17 cellular contexts compared by ENCODE assay signal in the genomic region with DNA sequence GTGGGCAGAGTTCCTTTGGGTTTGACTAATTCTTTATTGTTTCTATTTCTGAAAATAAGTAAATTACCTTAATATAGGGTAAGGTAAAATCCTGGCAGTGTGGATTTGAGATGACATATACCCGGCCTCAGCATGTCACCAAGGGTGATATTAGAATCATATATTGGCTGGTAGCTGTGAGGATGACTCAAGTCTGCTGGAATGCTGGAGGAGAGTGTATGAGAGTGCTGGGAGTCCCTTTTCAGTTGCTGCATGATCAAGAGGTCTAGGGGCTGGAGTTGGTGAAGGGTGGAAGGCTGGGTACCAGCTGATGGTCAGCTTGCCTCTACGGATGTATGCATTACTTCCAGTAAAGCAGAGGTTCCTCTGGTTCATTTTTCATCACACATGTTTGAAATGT. TPM values are rescaled to one million over a fixed set of nuclear protein-coding genes. Genes with fewer than 3 reads are reported as not detected.
DNase-seq lines count a peak whose midpoint lies in the region; ATAC-seq, FAIRE-seq and TF ChIP-seq lines count a peak whose summit lies in the region.
"Had no signal": no experiment of that assay in that cellular context is flagged by ENCODE, and none has a peak within 500 bp of the region (broad histone marks: within the 10 kb centered on the region; RNA-seq: fewer than 3 reads in every experiment).

No MANE protein-coding gene starts in this region.

- no TSS peak for BruUV-seq in PC-3 (replicated peaks; lab: Mats Ljungman, UMichigan)

- no peaks in the 10 kb centered on the region for H3K79me1 ChIP-seq in H9 (ENCODE audit: insufficient read depth, low read depth, low read length, poor library complexity, severe bottlenecking)

- H3K9me3 Mint-ChIP-seq in H9 (no peaks in the 10 kb centered on the region), astrocyte (ENCODE audit: unreplicated experiment) (no peaks in the 10 kb centered on the region)
- H3K9me3 Mint-ChIP-seq: activated CD4-positive, alpha-beta T cell treated with anti-CD3 and anti-CD28 coated beads, Interleukin-2, amount 10 ng/mL, durations not matched to agents 7 days and 5 days had no signal

- intact Hi-C loops in right cardiac atrium (cut with DNase I) (no loop called here), vagina (cut with DNase I) (no loop called here), PC-3 (cut with micrococcal nuclease) (no loop called here)

- DNase-seq in AG08396 (ENCODE audit: low spot score) (peak; percentile 26), H9 (no peak), astrocyte (ENCODE audit: low read depth) (peak; percentile 38), right cardiac atrium (no peak), NCI-H526 (lab: John Stamatoyannopoulos, UW) (no peak), SKM-1 treated with dmso at 0.1 percent for 144 hours (lab: John Stamatoyannopoulos, UW; ENCODE audit: unreplicated experiment) (no peak), vagina (ENCODE audit: extremely low spot score in 2 of 2) (no peak), PC-3 (no peak)
- DNase-seq: activated CD4-positive, alpha-beta T cell treated with anti-CD3 and anti-CD28 coated beads, Interleukin-2, amount 10 ng/mL, durations not matched to agents 7 days and 5 days; activated naive CD4-positive, alpha-beta T cell; Caco-2; lower lobe of right lung; NCI-H1105 treated with DMSO at 0.1 percent for 48 hours; NCI-H526 treated with DMSO at 0.1 percent for 48 hours; upper lobe of left lung had no signal

- H2AFZ ChIP-seq in H9 (ENCODE audit: low read length) (no peak overlapping the region), astrocyte (ENCODE audit: low read depth, low read length) (no peak overlapping the region), PC-3 (ENCODE audit: low read length) (no peak overlapping the region)

- H3K4me1 ChIP-seq in H9 (ENCODE audit: insufficient read depth, low read length) = no peaks in the 10 kb centered on the region; the same call in 1 of the 2 replicates
- peaks cover 12% of the 10 kb centered on the region for H3K4me1 ChIP-seq in astrocyte (ENCODE audit: insufficient read depth, low read length)
- no peaks in the 10 kb centered on the region for H3K4me1 ChIP-seq in right cardiac atrium (ENCODE audit: control insufficient read depth, insufficient read depth, low read length)
- no peaks in the 10 kb centered on the region for H3K4me1 ChIP-seq in vagina
- H3K4me1 ChIP-seq in PC-3 (ENCODE audit: insufficient read depth, low read length) = no peaks in the 10 kb centered on the region
- H3K4me1 ChIP-seq: Caco-2, lower lobe of right lung, upper lobe of left lung had no signal

- H3T11ph ChIP-seq in H9 (ENCODE audit: low read length) = no peak overlapping the region

- no peak overlapping the region for H3K23ac ChIP-seq in H9 (ENCODE audit: insufficient read length, low read depth, low read length)

- TF ChIP-seq POLR2A in vagina (IDR thresholded peaks at IDR 0.05) = no peak

- no peaks in the 10 kb centered on the region for H3K9me2 ChIP-seq in PC-3 (replicated peaks; ENCODE audit: low read length)

- H4K20me1 ChIP-seq in H9 (ENCODE audit: control insufficient read depth, insufficient read depth, insufficient read length) = no peaks in the 10 kb centered on the region
- H4K20me1 ChIP-seq in astrocyte (ENCODE audit: insufficient read depth, low read length) = no peaks in the 10 kb centered on the region
- no peaks in the 10 kb centered on the region for H4K20me1 ChIP-seq in PC-3 (ENCODE audit: low read length)

- no peak overlapping the region for H4K5ac ChIP-seq in H9 (ENCODE audit: insufficient read length, low read depth, low read length)

- H3K4me2 ChIP-seq in H9 (ENCODE audit: insufficient read depth, insufficient read length, low read length) = no peak overlapping the region
- H3K4me2 ChIP-seq in astrocyte (ENCODE audit: low read length) = no peak overlapping the region
- H3K4me2 ChIP-seq in PC-3 (ENCODE audit: low read length) = no peak overlapping the region
- H3K4me2 ChIP-seq: KMS-11 had no signal

- H3K36me3 ChIP-seq in astrocyte (ENCODE audit: insufficient read depth, low read length) (no peaks in the 10 kb centered on the region), vagina (no peaks in the 10 kb centered on the region), PC-3 (ENCODE audit: low read depth, low read length) (no peaks in the 10 kb centered on the region)

- H4K91ac ChIP-seq in H9 (ENCODE audit: insufficient read length, low read depth, low read length) = no peak overlapping the region

- WGBS in H9 (ENCODE audit: extremely low coverage, insufficient read length, low lambda C conversion rate) = no CpG with 5 or more reads among the region's 2 CpGs
- 72% methylated on average over 2 of the region's 2 CpGs for WGBS in right cardiac atrium

- ATAC-seq in right cardiac atrium (peak; percentile 22 to 34), PC-3 (no peak)
- ATAC-seq: lower lobe of right lung had no signal

- H2AK5ac ChIP-seq in H9 (ENCODE audit: insufficient read length, low read length) = no peak overlapping the region

- H3K27ac Mint-ChIP-seq in H9 (peak overlapping the region; percentile 9 to 13 (median 10); a peak in 3 of 7 replicates), astrocyte (ENCODE audit: unreplicated experiment) (no peak overlapping the region)
- H3K27ac Mint-ChIP-seq: activated CD4-positive, alpha-beta T cell treated with anti-CD3 and anti-CD28 coated beads, Interleukin-2, amount 10 ng/mL, durations not matched to agents 7 days and 5 days had no signal

- peaks cover 9 to 16% (median 14%) of the 10 kb centered on the region in 3 experiments; a peak in 6 of 7 replicates for H3K36me3 Mint-ChIP-seq in H9 (ENCODE audit: insufficient read depth in 1 of 3, low read depth in 3 of 3)
- H3K36me3 Mint-ChIP-seq in astrocyte (ENCODE audit: low read depth, unreplicated experiment) = peaks cover 4% of the 10 kb centered on the region

- H3K4me3 ChIP-seq in astrocyte (ENCODE audit: insufficient read depth, low read depth, low read length) = no peak overlapping the region
- no peak overlapping the region for H3K4me3 ChIP-seq in right cardiac atrium (ENCODE audit: low read length)
- H3K4me3 ChIP-seq in vagina = no peak overlapping the region
- H3K4me3 ChIP-seq in PC-3 (ENCODE audit: low read length) = no peak overlapping the region
- H3K4me3 ChIP-seq: lower lobe of right lung, upper lobe of left lung had no signal

- no peak overlapping the region for H2BK15ac ChIP-seq in H9 (ENCODE audit: low read depth, low read length)

- H3K79me2 ChIP-seq in H9 (ENCODE audit: insufficient read depth, low read length) (no peaks in the 10 kb centered on the region), astrocyte (ENCODE audit: insufficient read depth, low read length) (no peaks in the 10 kb centered on the region), PC-3 (ENCODE audit: low read length) (no peaks in the 10 kb centered on the region)

- H3K4me1 Mint-ChIP-seq in H9 (no peaks in the 10 kb centered on the region), astrocyte (ENCODE audit: low read depth, unreplicated experiment) (peaks cover 15% of the 10 kb centered on the region)

- no peak overlapping the region for H2BK12ac ChIP-seq in H9 (ENCODE audit: insufficient read length, low read depth, low read length)

- no peak overlapping the region for H2BK5ac ChIP-seq in H9 (ENCODE audit: insufficient read length, low read length)

- TF ChIP-seq CTCF in H9 (conservative IDR thresholded peaks at IDR 0.05) (no peak), astrocyte (IDR thresholded peaks at IDR 0.05; ENCODE audit: insufficient read depth, low read depth, low read length) (no peak), vagina (IDR thresholded peaks at IDR 0.05) (no peak), PC-3 (conservative IDR thresholded peaks at IDR 0.05; ENCODE audit: low read depth, low read length) (no peak)

- H2BK120ac ChIP-seq in H9 (ENCODE audit: low read depth, low read length, poor library complexity, severe bottlenecking) = no peak overlapping the region

- H2BK20ac ChIP-seq in H9 (ENCODE audit: low read depth, low read length, poor library complexity, severe bottlenecking) = no peak overlapping the region

- H3K18ac ChIP-seq in H9 (ENCODE audit: insufficient read length, low read depth, low read length) = no peak overlapping the region

- H3K4ac ChIP-seq in H9 (ENCODE audit: low read depth, low read length) = no peak overlapping the region

- no peak for FAIRE-seq in astrocyte (lab: Jason Lieb, UNC)
- FAIRE-seq: endothelial cell of umbilical vein had no signal

- H4K8ac ChIP-seq in H9 (replicated peaks; ENCODE audit: insufficient read length, low read depth, low read length) = no peak overlapping the region

- no peak overlapping the region for H3K14ac ChIP-seq in H9 (ENCODE audit: insufficient read depth, low read length)

- no peak overlapping the region for H3K4me3 Mint-ChIP-seq in H9
- no peak overlapping the region for H3K4me3 Mint-ChIP-seq in astrocyte (ENCODE audit: unreplicated experiment)
- H3K4me3 Mint-ChIP-seq: activated CD4-positive, alpha-beta T cell treated with anti-CD3 and anti-CD28 coated beads, Interleukin-2, amount 10 ng/mL, durations not matched to agents 7 days and 5 days had no signal

- H3K56ac ChIP-seq in H9 (ENCODE audit: insufficient read length, low read depth, low read length) = no peak overlapping the region

- H3K27me3 ChIP-seq in H9 (ENCODE audit: insufficient read depth, low read length) (no peaks in the 10 kb centered on the region), astrocyte (ENCODE audit: insufficient read depth, low read length) (no peaks in the 10 kb centered on the region), right cardiac atrium (ENCODE audit: control insufficient read depth, insufficient read depth) (no peaks in the 10 kb centered on the region), vagina (no peaks in the 10 kb centered on the region), PC-3 (ENCODE audit: low read length) (no peaks in the 10 kb centered on the region)
- H3K27me3 ChIP-seq: upper lobe of left lung had no signal

- H3K27me3 Mint-ChIP-seq in H9 (ENCODE audit: low read depth) (no peaks in the 10 kb centered on the region), astrocyte (ENCODE audit: low read depth, unreplicated experiment) (no peaks in the 10 kb centered on the region)
- H3K27me3 Mint-ChIP-seq: activated CD4-positive, alpha-beta T cell treated with anti-CD3 and anti-CD28 coated beads, Interleukin-2, amount 10 ng/mL, durations not matched to agents 7 days and 5 days had no signal

- H3K27ac ChIP-seq in H9 (ENCODE audit: insufficient read length, low read depth, low read length) (no peak overlapping the region), astrocyte (ENCODE audit: low read depth, low read length) (no peak overlapping the region), right cardiac atrium (ENCODE audit: low read length) (no peak overlapping the region), vagina (no peak overlapping the region), PC-3 (ENCODE audit: low read length) (no peak overlapping the region)
- H3K27ac ChIP-seq: KMS-11, lower lobe of right lung, upper lobe of left lung had no signal

- POLR2A ChIA-PET in PC-3 (lab: Charles Lee; ENCODE audit: unreplicated experiment) = no interaction called here

- CTCF ChIA-PET in PC-3 (lab: Charles Lee) = no interaction called here

- H3K23me2 ChIP-seq in H9 (ENCODE audit: insufficient read length, low read depth, low read length, poor library complexity, severe bottlenecking) = no peaks in the 10 kb centered on the region

- H3K9me3 ChIP-seq in H9 (ENCODE audit: control insufficient read depth, low read depth, low read length) (no peaks in the 10 kb centered on the region), astrocyte (ENCODE audit: insufficient read depth, low read depth, low read length) (no peaks in the 10 kb centered on the region), right cardiac atrium (ENCODE audit: control insufficient read depth, low read length) (no peaks in the 10 kb centered on the region), vagina (no peaks in the 10 kb centered on the region), PC-3 (ENCODE audit: low read length) (no peaks in the 10 kb centered on the region)
- H3K9me3 ChIP-seq: Caco-2, lower lobe of right lung, upper lobe of left lung had no signal

- H3K9ac ChIP-seq in H9 (ENCODE audit: extremely low read depth, insufficient read length, low read length) (no peak overlapping the region), astrocyte (ENCODE audit: low read length) (no peak overlapping the region), PC-3 (ENCODE audit: low read length) (no peak overlapping the region)
- H3K9ac ChIP-seq: KMS-11 had no signal

- no peaks in the 10 kb centered on the region for H3F3A ChIP-seq in PC-3 (ENCODE audit: low read length, unreplicated experiment)

RNA-seq across cellular contexts. Expression of gene SLC25A26, which starts 40.5 kb away (rescaled TPM):
- 30.2 TPM in 2 replicates for total RNA-seq in H9 (2021)
- total RNA-seq in astrocyte = 17.9 TPM in 2 replicates
- 10 to 100 TPM; 23.9 to 39.4 (median 30.4) TPM for total RNA-seq in right cardiac atrium
- polyA plus RNA-seq in right cardiac atrium = 24.6 TPM
- 21.6 TPM for total RNA-seq in vagina
- 7.7 and 7.9 TPM in 2 replicates for total RNA-seq in PC-3 (2014; rRNA removed)

Comparison
In these comparisons a context has a peak if more than half of its experiments do, and no peak if none do; other contexts are left out.
1. DNase-seq: peak in AG08396 (single experiment) and astrocyte (single experiment); none in H9 (single experiment), right cardiac atrium (0 of 3), NCI-H526 (0 of 2), SKM-1 treated with dmso at 0.1 percent for 144 hours (single experiment), vagina (0 of 2) and PC-3 (single experiment).